Comparison of ENCODE assay signal across 19 cellular contexts in genomic region chr6:37637562-37638413, GRCh38.
"Had no signal": no experiment of that assay in that cellular context is flagged by ENCODE, and none has a peak within 500 bp of the region (broad histone marks: within the 10 kb centered on the region; RNA-seq: fewer than 3 reads in every experiment).

No MANE protein-coding gene starts in this region.

- H3K4me1 Mint-ChIP-seq: stimulated activated memory B cell treated with anti-CD40 and anti-IgM and Interleukin-4, amounts not matched to agents 10 μg/mL and 1 μg/mL and 100 μg/mL, for 72 hours had no signal

- H3K4me3 Mint-ChIP-seq: activated CD4-positive, alpha-beta memory T cell treated with anti-CD3 and anti-CD28 coated beads, Interleukin-2, amount 10 ng/mL, durations not matched to agents 7 days and 5 days; activated CD8-positive, alpha-beta memory T cell treated with anti-CD3 and anti-CD28 coated beads, Interleukin-2, amount 10 ng/mL, durations not matched to agents 7 days and 5 days; activated naive CD8-positive, alpha-beta T cell treated with anti-CD3 and anti-CD28 coated beads, Interleukin-2, amount 10 ng/mL, durations not matched to agents 7 days and 5 days; activated T-helper 17 cell treated with anti-CD3 and anti-CD28 coated beads, Interleukin-2, amount 50 U/mL, for 72 hours; natural killer cell treated with Interleukin-12 subunit alpha and Interleukin-12 subunit beta and Interleukin-15 and Interleukin-18, amount 100 ng/mL, for 72 hours; stimulated activated memory B cell treated with anti-CD40 and anti-IgM and Interleukin-4, amounts not matched to agents 10 μg/mL and 1 μg/mL and 100 μg/mL, for 72 hours had no signal

- H3K36me3 Mint-ChIP-seq: activated CD8-positive, alpha-beta memory T cell treated with anti-CD3 and anti-CD28 coated beads, Interleukin-2, amount 10 ng/mL, durations not matched to agents 7 days and 5 days; natural killer cell treated with Interleukin-12 subunit alpha and Interleukin-12 subunit beta and Interleukin-15 and Interleukin-18, amount 100 ng/mL, for 72 hours had no signal

- DNase-seq: activated CD4-positive, alpha-beta memory T cell treated with anti-CD3 and anti-CD28 coated beads, Interleukin-2, amount 10 ng/mL, durations not matched to agents 7 days and 5 days; activated CD4-positive, alpha-beta T cell treated with anti-CD3 and anti-CD28 coated beads for 48 hours; activated CD4-positive, CD25-positive, alpha-beta regulatory T cell; activated CD8-positive, alpha-beta memory T cell treated with anti-CD3 and anti-CD28 coated beads, Interleukin-2, amount 10 ng/mL, durations not matched to agents 7 days and 5 days; activated naive CD4-positive, alpha-beta T cell treated with Interleukin-2 at 50 U/mL for 16 hours; activated naive CD8-positive, alpha-beta T cell treated with anti-CD3 and anti-CD28 coated beads, Interleukin-2, amount 10 ng/mL, durations not matched to agents 7 days and 5 days; amygdala; dorsolateral prefrontal cortex; gastrocnemius medialis; heart left ventricle; kidney glomerular epithelial cell; left ventricle myocardium superior; spleen; stimulated activated CD4-positive, alpha-beta T cell treated with anti-CD3 and anti-CD28 coated beads, Interleukin-4, amount 100 ng/mL, for 4 hours; T-helper 1 cell; T-helper 9 cell had no signal

- ATAC-seq: activated CD8-positive, alpha-beta memory T cell treated with anti-CD3 and anti-CD28 coated beads, Interleukin-2, amount 10 ng/mL, durations not matched to agents 7 days and 5 days; activated T-helper 17 cell treated with anti-CD3 and anti-CD28 coated beads, Interleukin-2, amount 50 U/mL, for 72 hours; gastrocnemius medialis; heart left ventricle; left ventricle myocardium superior; stimulated activated memory B cell treated with anti-CD40 and anti-IgM and Interleukin-4, amounts not matched to agents 10 μg/mL and 1 μg/mL and 100 μg/mL, for 72 hours had no signal

- H3K27ac Mint-ChIP-seq: activated CD4-positive, alpha-beta memory T cell treated with anti-CD3 and anti-CD28 coated beads, Interleukin-2, amount 10 ng/mL, durations not matched to agents 7 days and 5 days; activated CD8-positive, alpha-beta memory T cell treated with anti-CD3 and anti-CD28 coated beads, Interleukin-2, amount 10 ng/mL, durations not matched to agents 7 days and 5 days; activated T-helper 17 cell treated with anti-CD3 and anti-CD28 coated beads, Interleukin-2, amount 50 U/mL, for 72 hours; natural killer cell treated with Interleukin-12 subunit alpha and Interleukin-12 subunit beta and Interleukin-15 and Interleukin-18, amount 100 ng/mL, for 72 hours; stimulated activated memory B cell treated with anti-CD40 and anti-IgM and Interleukin-4, amounts not matched to agents 10 μg/mL and 1 μg/mL and 100 μg/mL, for 72 hours had no signal

- H3K9me3 Mint-ChIP-seq: activated CD4-positive, alpha-beta memory T cell treated with anti-CD3 and anti-CD28 coated beads, Interleukin-2, amount 10 ng/mL, durations not matched to agents 7 days and 5 days; activated naive CD8-positive, alpha-beta T cell treated with anti-CD3 and anti-CD28 coated beads, Interleukin-2, amount 10 ng/mL, durations not matched to agents 7 days and 5 days; activated T-helper 17 cell treated with anti-CD3 and anti-CD28 coated beads, Interleukin-2, amount 50 U/mL, for 72 hours; natural killer cell treated with Interleukin-12 subunit alpha and Interleukin-12 subunit beta and Interleukin-15 and Interleukin-18, amount 100 ng/mL, for 72 hours; stimulated activated memory B cell treated with anti-CD40 and anti-IgM and Interleukin-4, amounts not matched to agents 10 μg/mL and 1 μg/mL and 100 μg/mL, for 72 hours had no signal

- H3K27me3 Mint-ChIP-seq: activated CD4-positive, alpha-beta memory T cell treated with anti-CD3 and anti-CD28 coated beads, Interleukin-2, amount 10 ng/mL, durations not matched to agents 7 days and 5 days; activated CD8-positive, alpha-beta memory T cell treated with anti-CD3 and anti-CD28 coated beads, Interleukin-2, amount 10 ng/mL, durations not matched to agents 7 days and 5 days; activated naive CD8-positive, alpha-beta T cell treated with anti-CD3 and anti-CD28 coated beads, Interleukin-2, amount 10 ng/mL, durations not matched to agents 7 days and 5 days; activated T-helper 17 cell treated with anti-CD3 and anti-CD28 coated beads, Interleukin-2, amount 50 U/mL, for 72 hours; stimulated activated memory B cell treated with anti-CD40 and anti-IgM and Interleukin-4, amounts not matched to agents 10 μg/mL and 1 μg/mL and 100 μg/mL, for 72 hours had no signal
